Comparison of ENCODE assay signal across 1 cellular context in genomic region chr17:39450051-39450450, GRCh38.
TF ChIP-seq lines count a peak whose summit lies in the region.

No MANE protein-coding gene starts in this region.

TF ChIP-seq in HepG2, 621 proteins besides CTCF, POLR2A, EP300 and RAD21 (continued from another document and continues in another):
- TF ChIP-seq AHDC1 (CRISPR knock-in tag; IDR thresholded peaks at IDR 0.05; ENCODE audit: borderline replicate concordance) (no peak), ZNF510 (CRISPR knock-in tag; IDR thresholded peaks at IDR 0.05; ENCODE audit: low read depth) (no peak), JUN (CRISPR knock-in tag; IDR thresholded peaks at IDR 0.05) (no peak; the same call in 1 of the 2 replicates), NBN (conservative IDR thresholded peaks at IDR 0.05) (no peak), SIN3A (IDR thresholded peaks at IDR 0.05; ENCODE audit: borderline replicate concordance, low read depth, low read length) (peak; percentile 54; the same call in 1 of the 2 replicates), ZKSCAN1 (IDR thresholded peaks at IDR 0.05; ENCODE audit: low read length) (no peak), HDAC2 (CRISPR knock-in tag; IDR thresholded peaks at IDR 0.05) (0 out of 2 replicates have a peak, but pooled peaks have one; percentile 37), ARNT2 (CRISPR knock-in tag; IDR thresholded peaks at IDR 0.05; ENCODE audit: low read depth) (no peak), STAT6 (CRISPR knock-in tag; IDR thresholded peaks at IDR 0.05; ENCODE audit: borderline replicate concordance) (0 out of 2 replicates have a peak, but pooled peaks have one; percentile 13), RCOR2 (CRISPR knock-in tag; IDR thresholded peaks at IDR 0.05) (peak; percentile 61), ZMYM2 (CRISPR knock-in tag; IDR thresholded peaks at IDR 0.05) (peak; percentile 98), ZNF792 (CRISPR knock-in tag; IDR thresholded peaks at IDR 0.05) (no peak), NFYC (CRISPR knock-in tag; IDR thresholded peaks at IDR 0.05) (no peak), ZNF362 (CRISPR knock-in tag; IDR thresholded peaks at IDR 0.05; ENCODE audit: borderline replicate concordance) (no peak), KLF6 (CRISPR knock-in tag; IDR thresholded peaks at IDR 0.05) (no peak), KAT7 (CRISPR knock-in tag; IDR thresholded peaks at IDR 0.05; ENCODE audit: borderline replicate concordance) (no peak; the same call in 1 of the 2 replicates), GABPB1 (CRISPR knock-in tag; IDR thresholded peaks at IDR 0.05) (no peak), SIX4 (CRISPR knock-in tag; IDR thresholded peaks at IDR 0.05) (no peak), ZBTB49 (CRISPR knock-in tag; IDR thresholded peaks at IDR 0.05; ENCODE audit: borderline replicate concordance) (no peak), GMEB2 (CRISPR knock-in tag; IDR thresholded peaks at IDR 0.05; ENCODE audit: low read depth) (no peak), ZNF3 (CRISPR knock-in tag; IDR thresholded peaks at IDR 0.05) (no peak), PTBP1 (IDR thresholded peaks at IDR 0.05; ENCODE audit: low read depth, low read length, poor library complexity, severe bottlenecking) (no peak), ELK4 (CRISPR knock-in tag; IDR thresholded peaks at IDR 0.05; ENCODE audit: borderline replicate concordance) (no peak), CHD2 (IDR thresholded peaks at IDR 0.05; ENCODE audit: low read depth, low read length) (no peak), SRSF4 (IDR thresholded peaks at IDR 0.05; ENCODE audit: low read depth, low read length, poor library complexity, severe bottlenecking) (no peak), XBP1 (CRISPR knock-in tag; IDR thresholded peaks at IDR 0.05) (no peak), FOSL1 (CRISPR knock-in tag; IDR thresholded peaks at IDR 0.05; ENCODE audit: borderline replicate concordance) (peak; percentile 84), TCF12 (IDR thresholded peaks at IDR 0.05) (no peak), TCF12 (CRISPR knock-in tag; IDR thresholded peaks at IDR 0.05) (no peak), CREB3 (CRISPR knock-in tag; IDR thresholded peaks at IDR 0.05) (no peak), SMARCE1 (IDR thresholded peaks at IDR 0.05; ENCODE audit: borderline replicate concordance) (no peak), ZBTB14 (CRISPR knock-in tag; IDR thresholded peaks at IDR 0.05) (no peak), JUND (CRISPR knock-in tag; IDR thresholded peaks at IDR 0.05) (peak; percentile 82; the same call in 1 of the 2 replicates), SOX13 (IDR thresholded peaks at IDR 0.05) (no peak), SOX13 (CRISPR knock-in tag; conservative IDR thresholded peaks at IDR 0.05 in 1 of 2, IDR thresholded peaks at IDR 0.05 in 1 of 2) (peak in 1 of 2 experiments; percentile 22; a peak in 1 of 4 replicates)
